Comparison of ENCODE assay signal across 27 cellular contexts in the genomic region with DNA sequence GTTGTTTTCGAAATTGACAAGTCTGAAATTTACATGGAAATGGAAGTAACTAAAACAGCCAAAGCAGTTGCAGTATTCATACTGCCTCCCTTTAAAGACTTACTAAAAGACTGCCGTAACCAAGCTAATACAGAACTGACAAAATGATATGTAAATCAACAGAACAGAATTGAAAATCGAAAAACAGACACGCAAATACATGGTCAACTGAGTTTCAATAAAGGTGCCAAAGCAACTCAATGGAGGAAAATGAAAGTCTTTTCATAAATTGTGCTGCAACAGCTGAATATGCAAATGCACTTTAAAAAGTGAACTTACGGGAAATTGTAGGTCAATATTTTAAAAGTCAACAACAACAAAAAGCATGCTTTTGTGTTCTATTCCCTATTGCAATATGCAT.
DNase-seq lines count a peak whose midpoint lies in the region; ATAC-seq and FAIRE-seq lines count a peak whose summit lies in the region.
"Had no signal": no experiment of that assay in that cellular context is flagged by ENCODE, and none has a peak within 500 bp of the region (broad histone marks: within the 10 kb centered on the region; RNA-seq: fewer than 3 reads in every experiment).

No MANE protein-coding gene starts in this region.

- peaks cover 8% of the 10 kb centered on the region for H3K36me3 Mint-ChIP-seq in memory B cell
- H3K36me3 Mint-ChIP-seq in activated T-cell treated with anti-CD3 and anti-CD28 coated beads, Interleukin-2, amount 50 U/mL, for 24 hours (ENCODE audit: low read depth), result no peaks in the 10 kb centered on the region

- peak; percentile 87 for FAIRE-seq in GM18507 (lab: Jason Lieb, UNC)
- FAIRE-seq: endometrium had no signal

- H3K4me1 Mint-ChIP-seq in memory B cell, result peaks cover 47% of the 10 kb centered on the region
- peaks cover 72% of the 10 kb centered on the region for H3K4me1 Mint-ChIP-seq in activated T-cell treated with anti-CD3 and anti-CD28 coated beads, Interleukin-2, amount 50 U/mL, for 24 hours (ENCODE audit: low read depth)

- peak overlapping the region; percentile 43 for H3K27ac Mint-ChIP-seq in memory B cell
- no peak overlapping the region for H3K27ac Mint-ChIP-seq in activated T-cell treated with anti-CD3 and anti-CD28 coated beads, Interleukin-2, amount 50 U/mL, for 24 hours
- H3K27ac Mint-ChIP-seq: activated CD4-positive, alpha-beta T cell treated with anti-CD3 and anti-CD28 coated beads, Interleukin-2, amount 10 ng/mL, durations not matched to agents 24 days and 14 days had no signal

- H3K27me3 Mint-ChIP-seq in memory B cell, result no peaks in the 10 kb centered on the region
- H3K27me3 Mint-ChIP-seq in activated T-cell treated with anti-CD3 and anti-CD28 coated beads, Interleukin-2, amount 50 U/mL, for 24 hours, result no peaks in the 10 kb centered on the region
- H3K27me3 Mint-ChIP-seq: activated CD4-positive, alpha-beta T cell treated with anti-CD3 and anti-CD28 coated beads, Interleukin-2, amount 10 ng/mL, durations not matched to agents 24 days and 14 days had no signal

- H3K9me3 Mint-ChIP-seq in memory B cell, result no peaks in the 10 kb centered on the region
- H3K9me3 Mint-ChIP-seq in activated T-cell treated with anti-CD3 and anti-CD28 coated beads, Interleukin-2, amount 50 U/mL, for 24 hours, result no peaks in the 10 kb centered on the region
- H3K9me3 Mint-ChIP-seq: activated CD4-positive, alpha-beta T cell treated with anti-CD3 and anti-CD28 coated beads, Interleukin-2, amount 10 ng/mL, durations not matched to agents 24 days and 14 days; activated T-cell treated with anti-CD3 and anti-CD28 coated beads, Interleukin-2, amount 50 U/mL, for 72 hours; neural crest cell had no signal

- no peak overlapping the region for H3K4me3 Mint-ChIP-seq in memory B cell
- no peak overlapping the region for H3K4me3 Mint-ChIP-seq in activated T-cell treated with anti-CD3 and anti-CD28 coated beads, Interleukin-2, amount 50 U/mL, for 24 hours
- H3K4me3 Mint-ChIP-seq: activated CD4-positive, alpha-beta T cell treated with anti-CD3 and anti-CD28 coated beads, Interleukin-2, amount 10 ng/mL, durations not matched to agents 24 days and 14 days; activated T-cell treated with anti-CD3 and anti-CD28 coated beads, Interleukin-2, amount 50 U/mL, for 72 hours; neural crest cell had no signal

- ATAC-seq in GM19463 (IDR thresholded peaks at IDR 0.05; ENCODE audit: unreplicated experiment) (peak; percentile 52), HG03342 (IDR thresholded peaks at IDR 0.05; ENCODE audit: unreplicated experiment) (peak; percentile 47), memory B cell (ENCODE audit: low read depth) (peak; percentile 47), HG03378 (IDR thresholded peaks at IDR 0.05; ENCODE audit: unreplicated experiment) (no peak)
- ATAC-seq: left cardiac atrium, right cardiac atrium had no signal

- DNase-seq in GM18507 (ENCODE audit: extremely low spot score, insufficient read length, low read depth) (no peak), memory B cell (ENCODE audit: low spot score in 2 of 2) (no peak), NCI-H146 treated with DMSO at 0.1 percent for 48 hours (lab: John Stamatoyannopoulos, UW; ENCODE audit: unreplicated experiment) (no peak)
- DNase-seq in activated T-cell treated with anti-CD3 and anti-CD28 coated beads, Interleukin-2, amount 50 U/mL, for 24 hours, result no peak
- DNase-seq: activated CD4-positive, alpha-beta T cell treated with anti-CD3 and anti-CD28 coated beads, Interleukin-2, amount 10 ng/mL, durations not matched to agents 24 days and 14 days; activated naive CD4-positive, alpha-beta T cell; activated T-cell treated with anti-CD3 and anti-CD28 coated beads, Interleukin-2, amount 50 U/mL, for 72 hours; DMS79; GF-D8; HCEC 1CT; hippocampal formation; left cardiac atrium; NCI-H1092; NCI-H187 treated with DMSO at 0.1 percent for 48 hours; NCI-H524; Peyer's patch; right cardiac atrium; SHP77 treated with DMSO at 0.1 percent for 48 hours; stimulated activated CD4-positive, alpha-beta T cell treated with anti-CD3 and anti-CD28 coated beads, Interleukin-2, amount 100 ng/mL, for 24 hours; T-helper 9 cell; transverse colon; WERI-Rb-1 had no signal
